Comparison of ENCODE assay signal across 18 cellular contexts in the genomic region with DNA sequence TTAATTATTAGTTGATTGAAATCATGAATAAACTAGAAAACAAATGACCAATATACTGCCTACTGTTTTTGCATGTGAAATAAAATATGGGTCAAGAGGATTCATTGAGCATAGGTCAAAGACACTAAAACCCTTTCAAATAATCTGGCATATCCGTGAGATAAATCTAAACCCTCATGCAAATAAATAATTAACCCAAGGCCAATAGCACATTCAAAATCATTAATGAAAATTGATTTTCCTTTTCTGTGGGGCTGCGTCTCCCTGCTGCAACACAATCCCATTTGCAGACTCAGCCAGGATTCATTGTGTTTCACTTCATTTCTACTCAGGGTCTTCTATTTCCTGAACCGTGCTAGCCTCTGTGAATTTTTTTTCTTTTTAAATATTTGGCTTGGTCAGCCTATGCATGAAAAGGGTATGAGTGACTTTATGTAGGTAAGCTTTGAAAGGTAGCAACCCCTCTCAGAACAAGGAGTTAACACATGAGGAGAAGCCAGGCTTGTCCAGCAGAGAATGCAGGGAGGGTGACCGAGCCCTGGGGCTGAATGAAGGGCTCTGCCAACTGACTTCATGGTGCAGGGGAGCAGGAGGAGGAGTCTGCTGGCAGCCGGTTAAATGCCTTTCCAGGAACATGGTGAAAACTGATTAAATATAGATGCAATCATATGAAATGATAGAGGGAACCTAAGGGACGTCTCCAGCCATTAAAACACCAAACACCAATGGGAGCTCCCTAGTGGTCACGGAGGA. TPM values are rescaled to one million over a fixed set of nuclear protein-coding genes. Genes with fewer than 3 reads are reported as not detected.
DNase-seq lines count a peak whose midpoint lies in the region; ATAC-seq, FAIRE-seq and TF ChIP-seq lines count a peak whose summit lies in the region.
"Had no signal": no experiment of that assay in that cellular context is flagged by ENCODE, and none has a peak within 500 bp of the region (broad histone marks: within the 10 kb centered on the region; RNA-seq: fewer than 3 reads in every experiment).

No MANE protein-coding gene starts in this region.

- no peaks in the 10 kb centered on the region for H3K79me2 ChIP-seq in HepG2 (ENCODE audit: insufficient read depth, low read length)

- no peak for FAIRE-seq in HepG2 (lab: Jason Lieb, UNC)
- FAIRE-seq in pancreas (lab: Jason Lieb, UNC): no peak

- in situ Hi-C loops in HepG2 (cut with HindIII; ENCODE audit: extremely low pct_ligation_motif_present, low pct_unique_long_range_greater_than_20kb): no loop called here

- no peaks in the 10 kb centered on the region for H3K9me3 ChIP-seq in liver (ENCODE audit: control insufficient read depth in 4 of 4, low read length in 3 of 4)
- H3K9me3 ChIP-seq in HepG2 (ENCODE audit: low read length): no peaks in the 10 kb centered on the region
- no peaks in the 10 kb centered on the region for H3K9me3 ChIP-seq in duodenal mucosa (ENCODE audit: control insufficient read depth in 1 of 2, low read length in 2 of 2)
- no peaks in the 10 kb centered on the region for H3K9me3 ChIP-seq in pancreas
- no peaks in the 10 kb centered on the region for H3K9me3 ChIP-seq in aorta (ENCODE audit: control insufficient read depth, low read length)
- H3K9me3 ChIP-seq: SJSA1 had no signal

- no peaks in the 10 kb centered on the region for H3K27me3 ChIP-seq in liver (ENCODE audit: control insufficient read depth in 4 of 4, insufficient read depth in 4 of 4, low read length in 3 of 4)
- no peaks in the 10 kb centered on the region; a peak in 1 of 5 replicates for H3K27me3 ChIP-seq in HepG2 (ENCODE audit: control insufficient read depth in 1 of 2, insufficient read depth in 2 of 2, low read length in 2 of 2)
- no peaks in the 10 kb centered on the region for H3K27me3 ChIP-seq in duodenal mucosa (ENCODE audit: control insufficient read depth in 1 of 2, insufficient read depth in 2 of 2, low read length in 2 of 2)
- no peaks in the 10 kb centered on the region for H3K27me3 ChIP-seq in pancreas
- no peaks in the 10 kb centered on the region for H3K27me3 ChIP-seq in aorta (ENCODE audit: control insufficient read depth in 1 of 2, insufficient read depth in 2 of 2, low read length in 1 of 2)
- H3K27me3 ChIP-seq: SJSA1 had no signal

- DNase-seq in HepG2 (ENCODE audit: low spot score) (no peak), pancreas (peak in 2 of 6 donors; percentile 33 to 41), aorta (no peak)
- DNase-seq: COR-L47, DMS53, Karpas-422, NCI-H187 treated with DMSO at 0.1 percent for 48 hours, NCI-H2171, NCI-H510A, NCI-H82 had no signal

- no TSS peak for BruUV-seq in HepG2 (replicated peaks; lab: Mats Ljungman, UMichigan)

- 30% methylated on average over 7 of the region's 7 CpGs for WGBS in liver
- 17% methylated on average over 7 of the region's 7 CpGs for WGBS in HepG2 (ENCODE audit: low lambda C conversion rate)
- 22 to 25% methylated on average over 7 of the region's 7 CpGs for WGBS in pancreas, 2 donors
- 30 to 33% methylated on average over 7 of the region's 7 CpGs for WGBS in aorta, 2 donors

- peak overlapping the region in 1 of 2 donors; percentile 52 for H3K9ac ChIP-seq in liver (ENCODE audit: low read depth in 1 of 2, low read length in 2 of 2)
- no peak overlapping the region for H3K9ac ChIP-seq in HepG2 (ENCODE audit: insufficient read depth, low read depth, low read length)
- H3K9ac ChIP-seq in duodenal mucosa (ENCODE audit: low read depth in 1 of 2, low read length in 2 of 2): peak overlapping the region; percentile 25 to 39

- POLR2A ChIA-PET in HepG2 (lab: Yijun Ruan, JAX): no interaction called here

- H2AFZ ChIP-seq in HepG2 (ENCODE audit: low read length): no peak overlapping the region

- peak overlapping the region; percentile 0 to 30 (median 9) for H3K4me3 ChIP-seq in liver (ENCODE audit: low read depth in 1 of 3, low read length in 3 of 3)
- H3K4me3 ChIP-seq in HepG2 (replicated peaks in 1 of 3; ENCODE audit: insufficient read depth in 1 of 3, low read depth in 2 of 3, low read length in 3 of 3): no peak overlapping the region
- peak overlapping the region; percentile 21 to 50 for H3K4me3 ChIP-seq in duodenal mucosa (ENCODE audit: low read depth in 1 of 2, low read length in 2 of 2)
- no peak overlapping the region for H3K4me3 ChIP-seq in pancreas
- no peak overlapping the region for H3K4me3 ChIP-seq in aorta (ENCODE audit: low read length in 2 of 2)
- H3K4me3 ChIP-seq: SJSA1 had no signal

- CTCF ChIA-PET in HepG2 (lab: Yijun Ruan, JAX; ENCODE audit: low intra/inter-chr PET ratio, low total read pairs): no interaction called here

- TF ChIP-seq CTCF in liver (IDR thresholded peaks at IDR 0.05; ENCODE audit: low read depth, low read length, missing input control) (no peak), HepG2 (CRISPR knock-in tag; IDR thresholded peaks at IDR 0.05) (no peak), pancreas (IDR thresholded peaks at IDR 0.05) (no peak)

- peak overlapping the region; percentile 73 to 80 for H3K27ac ChIP-seq in liver (ENCODE audit: low read depth in 1 of 2, low read length in 2 of 2)
- no peak overlapping the region for H3K27ac ChIP-seq in HepG2 (ENCODE audit: extremely low read length, insufficient read depth, low read length)
- peak overlapping the region; percentile 39 for H3K27ac ChIP-seq in duodenal mucosa (ENCODE audit: low read depth, low read length)
- H3K27ac ChIP-seq in pancreas: peak overlapping the region; percentile 15 to 58 (median 43)
- peak overlapping the region; percentile 0 to 64 for H3K27ac ChIP-seq in aorta (ENCODE audit: low read depth in 1 of 2, low read length in 2 of 2)
- H3K27ac ChIP-seq: RWPE1, SJSA1 had no signal

- TF ChIP-seq RAD21 in liver (IDR thresholded peaks at IDR 0.05) (peak; percentile 33 to 39), HepG2 (CRISPR knock-in tag; IDR thresholded peaks at IDR 0.05) (no peak)

- H3K4me1 ChIP-seq in liver (ENCODE audit: control insufficient read depth in 4 of 4, insufficient read depth in 4 of 4, low read length in 3 of 4): peaks cover 10 to 57% (median 46%) of the 10 kb centered on the region in 4 donors
- H3K4me1 ChIP-seq in HepG2 (ENCODE audit: insufficient read depth, low read length): no peaks in the 10 kb centered on the region
- H3K4me1 ChIP-seq in duodenal mucosa (ENCODE audit: control insufficient read depth in 1 of 2, insufficient read depth in 2 of 2, low read length in 2 of 2): peaks cover 36 to 58% of the 10 kb centered on the region in 2 donors
- H3K4me1 ChIP-seq in pancreas: peaks cover 19 to 27% (median 19%) of the 10 kb centered on the region in 3 donors
- peaks cover 0 to 13% of the 10 kb centered on the region in 2 donors for H3K4me1 ChIP-seq in aorta (ENCODE audit: control insufficient read depth in 1 of 2, insufficient read depth in 2 of 2, low read length in 2 of 2)

- no peak overlapping the region for H3K4me2 ChIP-seq in HepG2 (ENCODE audit: low read depth, low read length)

- TF ChIP-seq EP300 in HepG2 (IDR thresholded peaks at IDR 0.05; ENCODE audit: low read depth in 2 of 2, low read length in 2 of 2): no peak
- no peak for TF ChIP-seq EP300 in HepG2 (CRISPR knock-in tag; IDR thresholded peaks at IDR 0.05; ENCODE audit: borderline replicate concordance)

- ATAC-seq in HepG2 (no peak), pancreas (peak; percentile 22 to 65 (median 39)), aorta (ENCODE audit: low FRiP score) (no peak), HG02981 (IDR thresholded peaks at IDR 0.05; ENCODE audit: unreplicated experiment) (no peak), HG02759 (IDR thresholded peaks at IDR 0.05; ENCODE audit: unreplicated experiment) (no peak), HG02678 (IDR thresholded peaks at IDR 0.05; ENCODE audit: unreplicated experiment) (no peak)

- H3K36me3 ChIP-seq in liver (ENCODE audit: control insufficient read depth in 4 of 4, insufficient read depth in 3 of 4, low read depth in 1 of 4, low read length in 3 of 4) (no peaks in the 10 kb centered on the region), HepG2 (replicated peaks in 1 of 2; ENCODE audit: control insufficient read depth in 1 of 2, insufficient read depth in 2 of 2, low read length in 2 of 2) (no peaks in the 10 kb centered on the region), duodenal mucosa (ENCODE audit: control insufficient read depth in 1 of 2, insufficient read depth in 2 of 2, low read length in 2 of 2) (no peaks in the 10 kb centered on the region), pancreas (no peaks in the 10 kb centered on the region), aorta (ENCODE audit: control insufficient read depth in 1 of 2, insufficient read depth in 2 of 2, low read length in 1 of 2) (no peaks in the 10 kb centered on the region)
- H3K36me3 ChIP-seq: SJSA1 had no signal

- no peak for TF ChIP-seq POLR2A in HepG2 (IDR thresholded peaks at IDR 0.05; ENCODE audit: insufficient read depth in 1 of 2, low read depth in 2 of 2, low read length in 2 of 2)

- intact Hi-C loops in HepG2 (cut with micrococcal nuclease; ENCODE audit: unreplicated experiment): no loop called here
- intact Hi-C loops in pancreas (cut with DNase I): no loop called here
- intact Hi-C loops in aorta (cut with DNase I): no loop called here

- H4K20me1 ChIP-seq in HepG2 (ENCODE audit: insufficient read depth, low read length): no peaks in the 10 kb centered on the region

RNA-seq across cellular contexts. Expression of a gene that starts 10.3 kb away (rescaled TPM):
- total RNA-seq in liver (not detected), HepG2 (2016; rRNA removed; fragmentation: Illumina TruSeq; extraction: Trizol) (0.02 TPM in 1 of 2 replicates, not detected in the other), pancreas (not detected), aorta (not detected)
- polyA plus RNA-seq in liver (not detected), HepG2 (2011; rRNA removed) (0.01 TPM in 1 of 2 replicates, not detected in the other), pancreas (not detected), aorta (not detected)
- total RNA-seq in HepG2 (2016; cell fraction: cytosol; rRNA removed; fragmentation: Illumina TruSeq; extraction: Trizol; ENCODE audit: low read depth): not detected in 2 replicates
- not detected in 2 replicates for total RNA-seq in HepG2 (2016; cell fraction: insoluble cytoplasmic fraction; rRNA removed; fragmentation: Illumina TruSeq; extraction: Trizol)
- not detected in 2 replicates for total RNA-seq in HepG2 (2016; cell fraction: membrane; rRNA removed; fragmentation: Illumina TruSeq; extraction: Trizol)
- total RNA-seq in HepG2 (2016; cell fraction: nucleus; rRNA removed; fragmentation: Illumina TruSeq; extraction: Trizol): 0.09 TPM in 1 of 2 replicates, not detected in the other
- not detected in 2 replicates for polyA plus RNA-seq in HepG2 (2011; cell fraction: cytosol; rRNA removed)
- polyA plus RNA-seq in HepG2 (2011; cell fraction: nucleus; rRNA removed): not detected in 2 replicates
- polyA plus RNA-seq in HepG2 (2012): 0.04 and 0.09 TPM in 2 replicates
- polyA plus RNA-seq in HepG2 (2016; cell fraction: cytosol; fragmentation: Illumina TruSeq; extraction: Trizol; ENCODE audit: low read depth): not detected in 2 replicates
- polyA plus RNA-seq in HepG2 (2016; cell fraction: insoluble cytoplasmic fraction; fragmentation: Illumina TruSeq; extraction: Trizol; ENCODE audit: low read depth): not detected in 2 replicates
- not detected in 2 replicates for polyA plus RNA-seq in HepG2 (2016; cell fraction: membrane; fragmentation: Illumina TruSeq; extraction: Trizol; ENCODE audit: low read depth)
- 0.10 TPM in 1 of 2 replicates, not detected in the other for polyA plus RNA-seq in HepG2 (2016; cell fraction: nucleus; fragmentation: Illumina TruSeq; extraction: Trizol; ENCODE audit: insufficient read depth, low read depth)
- not detected in 2 replicates for polyA minus RNA-seq in HepG2 (2011; rRNA and poly(A)+ RNA removed; ENCODE audit: low replicate concordance)
- not detected in 2 replicates for polyA minus RNA-seq in HepG2 (2011; cell fraction: cytosol; rRNA and poly(A)+ RNA removed)
- not detected in 2 replicates for polyA minus RNA-seq in HepG2 (2011; cell fraction: nucleus; rRNA and poly(A)+ RNA removed)
- total RNA-seq: A172 had no signal

Comparison
In these comparisons a context has a peak if more than half of its experiments do, and no peak if none do; other contexts are left out.
1. H3K4me3 ChIP-seq: peak in liver (3 of 3) and duodenal mucosa (2 of 2); none in HepG2 (0 of 3), pancreas (0 of 4) and aorta (0 of 2).
2. ATAC-seq: peak in pancreas (4 of 4); none in HepG2 (single experiment), aorta (single experiment), HG02981 (single experiment), HG02759 (single experiment) and HG02678 (single experiment).